1 cellular context compared by ENCODE assay signal in the genomic region with DNA sequence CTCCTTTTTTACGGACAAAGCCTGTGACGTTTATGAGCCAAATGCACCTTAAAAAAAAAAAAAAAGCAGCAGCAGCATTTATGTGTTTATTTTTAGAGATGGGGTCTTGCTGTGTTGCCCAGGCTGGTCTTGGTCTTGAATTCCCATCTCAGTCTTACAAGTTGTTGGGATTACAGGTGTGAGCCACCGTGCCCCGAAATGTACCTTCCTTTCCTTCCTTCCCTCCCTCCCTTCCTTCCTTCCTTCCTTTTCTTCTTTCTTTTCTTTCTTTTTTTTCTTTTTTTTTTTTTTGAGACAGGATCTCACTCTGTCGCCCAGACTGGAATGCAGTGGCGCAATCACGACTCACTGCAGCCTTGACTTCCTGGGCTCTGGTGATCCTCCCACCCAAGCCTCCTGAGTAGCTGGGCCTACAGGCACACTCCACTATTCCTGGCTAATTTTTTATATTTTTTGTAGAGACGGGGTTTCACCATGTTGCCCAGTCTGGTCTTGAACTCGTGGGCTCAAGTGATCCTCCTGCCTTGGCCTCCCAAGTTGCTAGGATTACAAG. TPM values are rescaled to one million over a fixed set of nuclear protein-coding genes. Genes with fewer than 3 reads are reported as not detected.
"Had no signal": no experiment of that assay in that cellular context is flagged by ENCODE, and none has a peak within 500 bp of the region (broad histone marks: within the 10 kb centered on the region; RNA-seq: fewer than 3 reads in every experiment).

No MANE protein-coding gene starts in this region.

RNA-seq across cellular contexts. Expression of gene TMEM88, which starts 45.0 kb away (rescaled TPM):
- polyA plus RNA-seq: naive thymus-derived CD4-positive, alpha-beta T cell had no signal
